7 cellular contexts compared by ENCODE assay signal in genomic region chr6:34245032-34245760, GRCh38. TPM values are rescaled to one million over a fixed set of nuclear protein-coding genes. Genes with fewer than 3 reads are reported as not detected.
A peak's percentile ranks its signal among the peaks of the same experiment; 100 is the strongest.
DNase-seq lines count a peak whose midpoint lies in the region; ATAC-seq, FAIRE-seq and TF ChIP-seq lines count a peak whose summit lies in the region.
"Not testable (repeated sequence)": the region's sequence is repeated elsewhere in the genome, so short reads cannot be mapped to it uniquely, and the experiment has no call there.

No MANE protein-coding gene starts in this region.

- peak; percentile 50 for TF ChIP-seq POLR2A in GM12892 (IDR thresholded peaks at IDR 0.05; ENCODE audit: low read depth, low read length)
- TF ChIP-seq POLR2A in spleen (IDR thresholded peaks at IDR 0.05): not testable (repeated sequence)

- H3K9me3 ChIP-seq in Panc1 (ENCODE audit: control insufficient read depth, insufficient read depth, low read depth, low read length); endodermal cell (ENCODE audit: control insufficient read depth, low read length); mesodermal cell (ENCODE audit: control insufficient read depth, low read length); spleen: not testable (repeated sequence)

- not testable (repeated sequence) for BruUV-seq in Panc1 (replicated peaks; lab: Mats Ljungman, UMichigan)

- POLR2A ChIA-PET in Panc1 (lab: Charles Lee): interaction anchor here (0.6 kb wide), 1 partner anchor 897 kb away, joined by 7 read pairs; no protein-coding TSS in a partner anchor
- POLR2A ChIA-PET in activated CD8-positive, alpha-beta T cell treated with anti-CD3 and anti-CD28 coated beads, Interleukin-2, amount 10 ng/mL, durations not matched to agents 7 days and 5 days (lab: Charles Lee): interaction anchor here (2.4 kb wide), 1 partner anchor 9 kb away, joined by 13 read pairs; the partner anchor contains the start of gene HMGA1

- H3K27ac ChIP-seq in Panc1 (ENCODE audit: low read length) (peak overlapping the region; percentile 54; the same call in 1 of the 2 replicates), mesodermal cell (ENCODE audit: low read depth, low read length, severe bottlenecking) (peak overlapping the region; percentile 98)
- H3K27ac ChIP-seq in endodermal cell (ENCODE audit: low read depth, low read length); spleen: not testable (repeated sequence)

- H3K9ac ChIP-seq in endodermal cell (ENCODE audit: extremely low read depth, low read length, poor library complexity, severe bottlenecking): not testable (repeated sequence)

- FAIRE-seq in GM12892 (lab: Jason Lieb, UNC): not testable (repeated sequence)

- in situ Hi-C loops in Panc1 (cut with HindIII; ENCODE audit: low pct_unique_long_range_greater_than_20kb, low sequenced_read_pairs): not testable (repeated sequence)

- H3K36me3 Mint-ChIP-seq in activated CD8-positive, alpha-beta T cell treated with anti-CD3 and anti-CD28 coated beads, Interleukin-2, amount 10 ng/mL, durations not matched to agents 7 days and 5 days (ENCODE audit: low read depth): peaks cover 52% of the 10 kb centered on the region
- peaks cover 39% of the 10 kb centered on the region for H3K36me3 Mint-ChIP-seq in activated naive CD8-positive, alpha-beta T cell treated with anti-CD3 and anti-CD28 coated beads, Interleukin-2, amount 50 U/mL, for 24 hours (ENCODE audit: low read depth)
- H3K36me3 Mint-ChIP-seq in endodermal cell (ENCODE audit: low read depth): peaks cover 50% of the 10 kb centered on the region

- WGBS in endodermal cell (ENCODE audit: insufficient coverage in 1 of 2, insufficient read length in 1 of 2), 2 experiments: 89% methylated on average over 12 of the region's 13 CpGs; no CpG with 5 or more reads in 1 of the 2 experiments
- WGBS in mesodermal cell (ENCODE audit: insufficient coverage in 2 of 2), 2 experiments: 86 to 100% methylated on average over 2 of the region's 13 CpGs
- 75 to 87% (median 82%) methylated on average over 12 to 13 of the region's 13 CpGs for WGBS in spleen, 5 donors

- not testable (repeated sequence) for H3K27me3 Mint-ChIP-seq in activated CD8-positive, alpha-beta T cell treated with anti-CD3 and anti-CD28 coated beads, Interleukin-2, amount 10 ng/mL, durations not matched to agents 7 days and 5 days (ENCODE audit: low read depth); activated naive CD8-positive, alpha-beta T cell treated with anti-CD3 and anti-CD28 coated beads, Interleukin-2, amount 50 U/mL, for 24 hours; endodermal cell (ENCODE audit: insufficient read depth)

- ATAC-seq in Panc1; activated CD8-positive, alpha-beta T cell treated with anti-CD3 and anti-CD28 coated beads, Interleukin-2, amount 10 ng/mL, durations not matched to agents 7 days and 5 days; activated naive CD8-positive, alpha-beta T cell treated with anti-CD3 and anti-CD28 coated beads, Interleukin-2, amount 50 U/mL, for 24 hours: not testable (repeated sequence)

- H3K4me3 Mint-ChIP-seq in activated CD8-positive, alpha-beta T cell treated with anti-CD3 and anti-CD28 coated beads, Interleukin-2, amount 10 ng/mL, durations not matched to agents 7 days and 5 days; activated naive CD8-positive, alpha-beta T cell treated with anti-CD3 and anti-CD28 coated beads, Interleukin-2, amount 50 U/mL, for 24 hours; endodermal cell: not testable (repeated sequence)

- not testable (repeated sequence) for H3K27me3 ChIP-seq in Panc1 (ENCODE audit: control insufficient read depth, insufficient read depth, low read length); endodermal cell (ENCODE audit: control insufficient read depth, insufficient read depth, low read length, poor library complexity, severe bottlenecking); spleen (replicated peaks in 1 of 7)

- H3K4me1 ChIP-seq in Panc1 (ENCODE audit: control insufficient read depth, insufficient read depth, low read length) (peaks cover 79% of the 10 kb centered on the region), mesodermal cell (ENCODE audit: control insufficient read depth, insufficient read depth, low read length, poor library complexity, severe bottlenecking) (peaks cover 56% of the 10 kb centered on the region), spleen (peaks cover 21 to 81% (median 53%) of the 10 kb centered on the region in 6 donors)
- not testable (repeated sequence) for H3K4me1 ChIP-seq in endodermal cell (ENCODE audit: control insufficient read depth, insufficient read depth, low read length)

- H3K4me1 Mint-ChIP-seq in activated CD8-positive, alpha-beta T cell treated with anti-CD3 and anti-CD28 coated beads, Interleukin-2, amount 10 ng/mL, durations not matched to agents 7 days and 5 days (ENCODE audit: low read depth): peaks cover 79% of the 10 kb centered on the region
- H3K4me1 Mint-ChIP-seq in activated naive CD8-positive, alpha-beta T cell treated with anti-CD3 and anti-CD28 coated beads, Interleukin-2, amount 50 U/mL, for 24 hours: peaks cover 86% of the 10 kb centered on the region
- peaks cover 13% of the 10 kb centered on the region for H3K4me1 Mint-ChIP-seq in endodermal cell

- H3K9me3 Mint-ChIP-seq in activated CD8-positive, alpha-beta T cell treated with anti-CD3 and anti-CD28 coated beads, Interleukin-2, amount 10 ng/mL, durations not matched to agents 7 days and 5 days (ENCODE audit: insufficient read depth); activated naive CD8-positive, alpha-beta T cell treated with anti-CD3 and anti-CD28 coated beads, Interleukin-2, amount 50 U/mL, for 24 hours; endodermal cell: not testable (repeated sequence)

- not testable (repeated sequence) for H3K4me3 ChIP-seq in Panc1 (ENCODE audit: low read depth in 2 of 2, low read length in 2 of 2); endodermal cell (ENCODE audit: low read length); mesodermal cell (ENCODE audit: extremely low read depth, insufficient read depth, low read length, poor library complexity, severe bottlenecking); spleen

- intact Hi-C loops in Panc1 (cut with micrococcal nuclease; ENCODE audit: unreplicated experiment): loop anchor here (5.0 kb wide), 2 partner anchors 172 to 362 kb away; no protein-coding TSS in a partner anchor
- intact Hi-C loops in spleen (cut with DNase I; ENCODE audit: low total_unique reads): not testable (repeated sequence)

- H3K36me3 ChIP-seq in Panc1 (ENCODE audit: control insufficient read depth, insufficient read depth, low read length): not testable (repeated sequence)
- H3K36me3 ChIP-seq in endodermal cell (ENCODE audit: control insufficient read depth, insufficient read depth, low read length): peaks cover 45% of the 10 kb centered on the region
- H3K36me3 ChIP-seq in mesodermal cell (ENCODE audit: control insufficient read depth, insufficient read depth, low read length): peaks cover 51% of the 10 kb centered on the region
- peaks cover 0 to 73% (median 25%) of the 10 kb centered on the region in 6 donors for H3K36me3 ChIP-seq in spleen

- CTCF ChIA-PET in Panc1 (lab: Charles Lee): interaction anchor here (0.6 kb wide), 2 partner anchors 82 to 150 kb away, joined by 5 to 6 read pairs; no protein-coding TSS in a partner anchor
- CTCF ChIA-PET in activated CD8-positive, alpha-beta T cell treated with anti-CD3 and anti-CD28 coated beads, Interleukin-2, amount 10 ng/mL, durations not matched to agents 7 days and 5 days (lab: Charles Lee): interaction anchor here (1.6 kb wide), 1 partner anchor 146 kb away, joined by 4 read pairs; no protein-coding TSS in a partner anchor

- H3K27ac Mint-ChIP-seq in activated CD8-positive, alpha-beta T cell treated with anti-CD3 and anti-CD28 coated beads, Interleukin-2, amount 10 ng/mL, durations not matched to agents 7 days and 5 days: peak overlapping the region; percentile 67
- H3K27ac Mint-ChIP-seq in activated naive CD8-positive, alpha-beta T cell treated with anti-CD3 and anti-CD28 coated beads, Interleukin-2, amount 50 U/mL, for 24 hours: peak overlapping the region; percentile 75
- H3K27ac Mint-ChIP-seq in endodermal cell: peak overlapping the region; percentile 66

- TF ChIP-seq CTCF in Panc1 (IDR thresholded peaks at IDR 0.05); endodermal cell (conservative IDR thresholded peaks at IDR 0.05); spleen (IDR thresholded peaks at IDR 0.05 in 8 of 11, conservative IDR thresholded peaks at IDR 0.05 in 3 of 11): not testable (repeated sequence)

- not testable (repeated sequence) for DNase-seq in GM12892 (ENCODE audit: insufficient read length); Panc1 (ENCODE audit: low read depth, low spot score); activated CD8-positive, alpha-beta T cell treated with anti-CD3 and anti-CD28 coated beads, Interleukin-2, amount 10 ng/mL, durations not matched to agents 7 days and 5 days; activated naive CD8-positive, alpha-beta T cell treated with anti-CD3 and anti-CD28 coated beads, Interleukin-2, amount 50 U/mL, for 24 hours; endodermal cell
- DNase-seq in spleen: peak; percentile 66

RNA-seq across cellular contexts. Expression of gene SMIM29, which starts 3.6 kb away (rescaled TPM):
- polyA plus RNA-seq in GM12892 (2012; ENCODE audit: missing spikeins): 12.5 TPM
- total RNA-seq in Panc1 (2021; ENCODE audit: unreplicated experiment): 35.6 TPM
- polyA plus RNA-seq in Panc1 (2012; ENCODE audit: insufficient read length): 43.7 TPM
- 10 to 100 TPM; 21.3 to 26.7 TPM for total RNA-seq in activated CD8-positive, alpha-beta T cell treated with anti-CD3 and anti-CD28 coated beads, Interleukin-2, amount 10 ng/mL, durations not matched to agents 7 days and 5 days
- total RNA-seq in endodermal cell: 1 to 10 TPM; 7.2 to 7.9 TPM
- polyA plus RNA-seq in endodermal cell (2013, experiment 1 of 2): 16.4 TPM
- 14.3 TPM for polyA plus RNA-seq in endodermal cell (2013, experiment 2 of 2)
- polyA plus RNA-seq in mesodermal cell (2013, experiment 1 of 2): 23.0 TPM
- 21.6 TPM for polyA plus RNA-seq in mesodermal cell (2013, experiment 2 of 2)
- 10 to 100 TPM; 24.7 to 40.7 (median 33.9) TPM for total RNA-seq in spleen
- polyA plus RNA-seq in spleen: 10 to 100 TPM; 69.0 to 73.7 (median 71.5) TPM

RNA-seq across cellular contexts. Expression of gene HMGA1, which starts 8.5 kb away (rescaled TPM):
- 159 TPM for polyA plus RNA-seq in GM12892 (2012; ENCODE audit: missing spikeins)
- total RNA-seq in Panc1 (2021; ENCODE audit: unreplicated experiment) (444 TPM), endodermal cell (1,000 to 10,000 TPM; 1,306 to 1,595 TPM), spleen (100 to 1,000 TPM in 2 of 7 donors, 10 to 100 TPM in 5; 49.9 to 112 (median 73.5) TPM)
- 488 TPM for polyA plus RNA-seq in Panc1 (2012; ENCODE audit: insufficient read length)
- 100 to 1,000 TPM; 300 to 308 TPM for total RNA-seq in activated CD8-positive, alpha-beta T cell treated with anti-CD3 and anti-CD28 coated beads, Interleukin-2, amount 10 ng/mL, durations not matched to agents 7 days and 5 days
- polyA plus RNA-seq in endodermal cell (2013, experiment 1 of 2): 1,230 TPM
- polyA plus RNA-seq in endodermal cell (2013, experiment 2 of 2): 1,159 TPM
- polyA plus RNA-seq in mesodermal cell (2013, experiment 1 of 2): 1,202 TPM
- 1,112 TPM for polyA plus RNA-seq in mesodermal cell (2013, experiment 2 of 2)
- 100 to 1,000 TPM in 2 of 3 donors, 10 to 100 TPM in 1; 63.7 to 129 (median 109) TPM for polyA plus RNA-seq in spleen
